In the genomic region with DNA sequence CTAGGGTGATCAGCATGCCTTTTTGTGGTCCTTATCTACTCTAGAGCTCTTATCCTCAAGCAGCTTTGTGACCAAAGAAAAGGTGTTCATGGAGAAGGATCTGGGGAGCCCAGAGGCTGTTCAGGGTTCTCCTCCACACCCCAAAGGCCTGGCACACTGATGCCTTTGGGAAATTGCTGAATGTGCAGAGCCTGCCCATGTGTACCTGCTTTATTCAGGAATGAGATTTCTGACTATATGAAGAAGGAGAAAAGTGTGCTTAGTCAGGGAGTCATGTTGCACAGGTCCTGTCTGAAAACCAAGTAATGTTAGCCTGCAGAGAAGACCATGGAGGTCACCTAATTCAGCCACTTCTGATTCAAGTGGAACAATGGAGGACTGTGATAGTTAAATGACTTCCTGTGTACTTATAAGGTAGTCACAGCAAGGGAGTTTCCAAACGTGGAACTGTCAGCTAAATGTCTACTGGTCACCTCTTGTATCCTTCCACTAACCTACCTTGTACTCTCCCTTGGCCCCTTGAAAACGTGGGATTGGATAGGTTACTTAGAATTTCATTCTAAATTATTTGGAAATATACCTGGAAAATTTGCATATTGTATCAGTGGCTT, we compare ENCODE assay signal across 9 cellular contexts.
DNase-seq lines count a peak whose midpoint lies in the region; ATAC-seq, FAIRE-seq and TF ChIP-seq lines count a peak whose summit lies in the region.
"Had no signal": no experiment of that assay in that cellular context is flagged by ENCODE, and none has a peak within 500 bp of the region (broad histone marks: within the 10 kb centered on the region; RNA-seq: fewer than 3 reads in every experiment).

No MANE protein-coding gene starts in this region.

- H3K4me1 ChIP-seq in HepG2 (ENCODE audit: insufficient read depth, low read length) (peaks cover 34% of the 10 kb centered on the region), right lobe of liver (peaks cover 0 to 7% (median 0%) of the 10 kb centered on the region in 4 donors), PC-9 (replicated peaks; ENCODE audit: insufficient read depth) (peaks cover 46% of the 10 kb centered on the region), endothelial cell of umbilical vein (ENCODE audit: control insufficient read depth, extremely low read depth, insufficient read depth, low read length) (peaks cover 53% of the 10 kb centered on the region), urinary bladder (ENCODE audit: insufficient read depth) (peaks cover 4% of the 10 kb centered on the region)

- no peak overlapping the region for H3K4me2 ChIP-seq in HepG2 (ENCODE audit: low read depth, low read length)
- H3K4me2 ChIP-seq in PC-9 = no peak overlapping the region
- H3K4me2 ChIP-seq in endothelial cell of umbilical vein (ENCODE audit: insufficient read depth, low read length) = no peak overlapping the region

- TF ChIP-seq CTCF in HepG2 (CRISPR knock-in tag; IDR thresholded peaks at IDR 0.05) (no peak), right lobe of liver (IDR thresholded peaks at IDR 0.05) (no peak), PC-9 (conservative IDR thresholded peaks at IDR 0.05) (no peak), endothelial cell of umbilical vein (IDR thresholded peaks at IDR 0.05; ENCODE audit: extremely low read depth in 1 of 2, insufficient read depth in 1 of 2, low read depth in 1 of 2, low read length in 2 of 2) (no peak)

- H3K9me2 ChIP-seq in PC-9 (ENCODE audit: insufficient read depth) = no peaks in the 10 kb centered on the region

- TF ChIP-seq EP300 in HepG2 (IDR thresholded peaks at IDR 0.05; ENCODE audit: low read depth in 2 of 2, low read length in 2 of 2) (no peak), HepG2 (CRISPR knock-in tag; IDR thresholded peaks at IDR 0.05; ENCODE audit: borderline replicate concordance) (no peak)

- no peaks in the 10 kb centered on the region for H3K9me3 ChIP-seq in HepG2 (ENCODE audit: low read length)
- H3K9me3 ChIP-seq in right lobe of liver = no peaks in the 10 kb centered on the region
- no peaks in the 10 kb centered on the region for H3K9me3 ChIP-seq in PC-9 (ENCODE audit: insufficient read depth, low read depth)
- no peaks in the 10 kb centered on the region for H3K9me3 ChIP-seq in endothelial cell of umbilical vein (replicated peaks; ENCODE audit: control insufficient read depth, insufficient read depth, low read length)
- H3K9me3 ChIP-seq: Caco-2 had no signal

- CTCF ChIA-PET in HepG2 (lab: Yijun Ruan, JAX; ENCODE audit: low intra/inter-chr PET ratio, low total read pairs) (no interaction called here), PC-9 (lab: Charles Lee) (no interaction called here), endothelial cell of umbilical vein (lab: Charles Lee) (interaction anchor here (1.5 to 10.3 kb wide), 5 partner anchors 13 to 989 kb away, joined by 3 to 166 read pairs (median 9); no protein-coding TSS in a partner anchor)

- no peak overlapping the region for H3K4me3 ChIP-seq in HepG2 (replicated peaks in 1 of 3; ENCODE audit: insufficient read depth in 1 of 3, low read depth in 2 of 3, low read length in 3 of 3)
- no peak overlapping the region for H3K4me3 ChIP-seq in right lobe of liver
- no peak overlapping the region for H3K4me3 ChIP-seq in PC-9
- no peak overlapping the region for H3K4me3 ChIP-seq in endothelial cell of umbilical vein (replicated peaks in 1 of 3; ENCODE audit: insufficient read depth in 1 of 3, low read depth in 1 of 3, low read length in 3 of 3)
- H3K4me3 ChIP-seq in urinary bladder (ENCODE audit: low read depth, low read length) = no peak overlapping the region

- H3F3A ChIP-seq in PC-9 (ENCODE audit: insufficient read depth, low read depth) = peaks cover 13% of the 10 kb centered on the region; the same call in 1 of the 2 replicates

- FAIRE-seq in HepG2 (lab: Jason Lieb, UNC) (no peak), endothelial cell of umbilical vein (lab: Jason Lieb, UNC) (peak; percentile 74)

- H3K9me1 ChIP-seq in endothelial cell of umbilical vein (replicated peaks; ENCODE audit: control insufficient read depth, extremely low read depth, insufficient read depth, low read length) = no peaks in the 10 kb centered on the region

- DNase-seq in HepG2 (ENCODE audit: low spot score) (peak; percentile 26), right lobe of liver (no peak), PC-9 (no peak), endothelial cell of umbilical vein (ENCODE audit: low read depth, low spot score) (no peak), OCI-M2 (lab: John Stamatoyannopoulos, UW; ENCODE audit: unreplicated experiment) (no peak), NOMO-1 (lab: John Stamatoyannopoulos, UW; ENCODE audit: unreplicated experiment in 2 of 2) (no peak)
- DNase-seq: Caco-2 had no signal

- TF ChIP-seq POLR2A in HepG2 (IDR thresholded peaks at IDR 0.05; ENCODE audit: insufficient read depth in 1 of 2, low read depth in 2 of 2, low read length in 2 of 2) (no peak), right lobe of liver (IDR thresholded peaks at IDR 0.05) (no peak), endothelial cell of umbilical vein (IDR thresholded peaks at IDR 0.05; ENCODE audit: low read depth, low read length) (no peak)

- H2AFZ ChIP-seq in HepG2 (ENCODE audit: low read length) (no peak overlapping the region), PC-9 (no peak overlapping the region), endothelial cell of umbilical vein (ENCODE audit: low read depth, low read length) (no peak overlapping the region)

- no peaks in the 10 kb centered on the region for H3K27me3 ChIP-seq in HepG2 (ENCODE audit: control insufficient read depth in 1 of 2, insufficient read depth in 2 of 2, low read length in 2 of 2)
- H3K27me3 ChIP-seq in right lobe of liver = no peaks in the 10 kb centered on the region
- no peaks in the 10 kb centered on the region for H3K27me3 ChIP-seq in PC-9 (ENCODE audit: insufficient read depth, low read depth)
- H3K27me3 ChIP-seq in endothelial cell of umbilical vein (ENCODE audit: control insufficient read depth in 2 of 2, insufficient read depth in 2 of 2, low read length in 2 of 2) = no peaks in the 10 kb centered on the region

- POLR2A ChIA-PET in HepG2 (lab: Yijun Ruan, JAX) (no interaction called here), PC-9 (lab: Charles Lee; ENCODE audit: unreplicated experiment) (no interaction called here), endothelial cell of umbilical vein (lab: Charles Lee) (interaction anchor here (3.1 kb wide), 1 partner anchor 21 kb away, joined by 12 read pairs; no protein-coding TSS in a partner anchor)

- ATAC-seq in HepG2 (no peak), right lobe of liver (no peak), GM19395 (IDR thresholded peaks at IDR 0.05; ENCODE audit: unreplicated experiment) (no peak)

- dilution Hi-C loops in endothelial cell of umbilical vein (cut with MboI; ENCODE audit: extremely low pct_ligation_motif_present, low sequenced_read_pairs) = no loop called here

- in situ Hi-C loops in HepG2 (cut with HindIII; ENCODE audit: extremely low pct_ligation_motif_present, low pct_unique_long_range_greater_than_20kb) = no loop called here

- intact Hi-C loops in HepG2 (cut with micrococcal nuclease; ENCODE audit: unreplicated experiment) = no loop called here
- intact Hi-C loops in right lobe of liver (cut with DNase I) = no loop called here
- intact Hi-C loops in PC-9 (cut with micrococcal nuclease; ENCODE audit: unreplicated experiment) = no loop called here
- intact Hi-C loops in endothelial cell of umbilical vein (cut with micrococcal nuclease) = no loop called here

- WGBS in HepG2 (ENCODE audit: low lambda C conversion rate) = 86% methylated on average over 2 of the region's 2 CpGs
- 73% methylated on average over 2 of the region's 2 CpGs for WGBS in right lobe of liver (ENCODE audit: insufficient coverage, low coverage, low lambda C conversion rate, missing lambda C conversion rate)
- WGBS in urinary bladder = 68% methylated on average over 2 of the region's 2 CpGs

- H3K9ac ChIP-seq in HepG2 (ENCODE audit: insufficient read depth, low read depth, low read length) = no peak overlapping the region
- no peak overlapping the region for H3K9ac ChIP-seq in endothelial cell of umbilical vein (replicated peaks; ENCODE audit: extremely low read depth, insufficient read depth, low read length)

- no TSS peak for BruUV-seq in HepG2 (replicated peaks; lab: Mats Ljungman, UMichigan)
- no TSS peak for BruUV-seq in PC-9 (replicated peaks; lab: Mats Ljungman, UMichigan)
- no TSS peak for BruUV-seq in endothelial cell of umbilical vein (replicated peaks; lab: Mats Ljungman, UMichigan)

- no peak for TF ChIP-seq RAD21 in HepG2 (CRISPR knock-in tag; IDR thresholded peaks at IDR 0.05)

- H3K27ac ChIP-seq in HepG2 (ENCODE audit: extremely low read length, insufficient read depth, low read length) (no peak overlapping the region), right lobe of liver (no peak overlapping the region), PC-9 (0 out of 2 replicates have a peak overlapping the region, but pooled peaks have one; percentile 12), endothelial cell of umbilical vein (ENCODE audit: insufficient read depth, low read depth, low read length) (no peak overlapping the region), urinary bladder (ENCODE audit: low read depth) (peak overlapping the region; percentile 28)

- peaks cover 23% of the 10 kb centered on the region for H3K79me2 ChIP-seq in HepG2 (ENCODE audit: insufficient read depth, low read length)
- peaks cover 28% of the 10 kb centered on the region for H3K79me2 ChIP-seq in PC-9 (ENCODE audit: low read depth)
- peaks cover 44% of the 10 kb centered on the region for H3K79me2 ChIP-seq in endothelial cell of umbilical vein (ENCODE audit: control insufficient read depth, insufficient read depth, low read length)

- H3K36me3 ChIP-seq in HepG2 (replicated peaks in 1 of 2; ENCODE audit: control insufficient read depth in 1 of 2, insufficient read depth in 2 of 2, low read length in 2 of 2) = peaks cover 0 to 4% of the 10 kb centered on the region in 2 experiments; a peak in 1 of 5 replicates
- H3K36me3 ChIP-seq in right lobe of liver = no peaks in the 10 kb centered on the region
- H3K36me3 ChIP-seq in PC-9 (ENCODE audit: low read depth) = no peaks in the 10 kb centered on the region
- no peaks in the 10 kb centered on the region for H3K36me3 ChIP-seq in endothelial cell of umbilical vein (ENCODE audit: control insufficient read depth in 2 of 2, extremely low read depth in 1 of 2, insufficient read depth in 2 of 2, low read length in 2 of 2)
- no peaks in the 10 kb centered on the region for H3K36me3 ChIP-seq in urinary bladder (ENCODE audit: insufficient read depth)

- H4K20me1 ChIP-seq in HepG2 (ENCODE audit: insufficient read depth, low read length) (peaks cover 10% of the 10 kb centered on the region; the same call in 1 of the 2 replicates), PC-9 (ENCODE audit: insufficient read depth) (no peaks in the 10 kb centered on the region), endothelial cell of umbilical vein (replicated peaks; ENCODE audit: control insufficient read depth, extremely low read depth, insufficient read depth, low read length) (no peaks in the 10 kb centered on the region)

TF ChIP-seq in HepG2, 621 proteins besides CTCF, POLR2A, EP300 and RAD21 (continues in another document):
- 0 out of 4 replicates have a peak, but pooled peaks of 1 of the 2 experiments have one; percentile 19 for TF ChIP-seq MAFK (conservative IDR thresholded peaks at IDR 0.05 in 1 of 2, IDR thresholded peaks at IDR 0.05 in 1 of 2; ENCODE audit: low read length in 2 of 2)

Comparison
In these comparisons a context has a peak if more than half of its experiments do, and no peak if none do; other contexts are left out.
1. H3K27ac ChIP-seq: peak in PC-9 (single experiment) and urinary bladder (single experiment); none in HepG2 (single experiment), right lobe of liver (0 of 3) and endothelial cell of umbilical vein (single experiment).